19 cellular contexts compared by ENCODE assay signal in the genomic region with DNA sequence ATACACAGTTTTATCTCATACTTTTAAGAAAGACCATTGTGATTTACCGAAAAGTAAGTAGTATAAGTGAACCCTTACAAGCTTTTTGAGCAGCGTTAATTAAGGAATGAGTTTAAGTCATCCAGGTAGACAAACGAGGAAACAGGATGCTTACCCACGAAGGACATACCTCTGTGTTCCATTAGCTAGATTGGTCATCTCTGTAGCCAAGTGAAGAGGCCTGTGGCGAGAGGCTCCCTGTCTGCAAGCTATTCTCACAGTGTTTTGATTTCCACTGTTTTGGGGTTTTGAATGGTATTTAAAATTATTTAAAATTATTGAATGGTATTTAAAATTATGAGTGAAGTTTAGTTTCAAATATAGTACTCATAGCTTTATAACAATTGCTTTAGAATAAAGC.
"Had no signal": no experiment of that assay in that cellular context is flagged by ENCODE, and none has a peak within 500 bp of the region (broad histone marks: within the 10 kb centered on the region; RNA-seq: fewer than 3 reads in every experiment).

No MANE protein-coding gene starts in this region.

- ATAC-seq: esophagus mucosa, gastroesophageal sphincter, left ventricle myocardium superior, sciatic nerve had no signal

- H3K36me3 ChIP-seq: colonic mucosa, gastroesophageal sphincter, neutrophil had no signal

- H3K27me3 ChIP-seq: colonic mucosa, gastroesophageal sphincter, neutrophil had no signal

- H3K4me3 ChIP-seq: colonic mucosa, gastroesophageal sphincter, lung had no signal

- H3K27ac ChIP-seq: colonic mucosa, gastroesophageal sphincter had no signal

- H3K9me3 ChIP-seq: colonic mucosa, gastroesophageal sphincter, neutrophil had no signal

- DNase-seq: colonic mucosa; effector memory CD4-positive, alpha-beta T cell; foreskin fibroblast; glutamatergic neuron; islet precursor cell; left ventricle myocardium superior; mesenchymal stem cell; midbrain; nephron progenitor cell; posterior cingulate gyrus; stimulated activated CD4-positive, alpha-beta T cell treated with anti-CD3 and anti-CD28 coated beads, Interleukin-12 subunit alpha, Interleukin-12 subunit beta, amount 100 ng/mL, for 4 hours; stimulated activated CD4-positive, alpha-beta T cell treated with anti-CD3 and anti-CD28 coated beads, Interleukin-2, amount 100 ng/mL, for 48 hours; stimulated activated naive CD4-positive, alpha-beta T cell treated with Interleukin-2 at 50 U/mL for 16 hours; trophoblast cell had no signal

- H3K4me1 ChIP-seq: colonic mucosa had no signal
